14 cellular contexts compared by ENCODE assay signal in genomic region chr1:27518808-27519207, GRCh38. TPM values are rescaled to one million over a fixed set of nuclear protein-coding genes. Genes with fewer than 3 reads are reported as not detected.
DNase-seq lines count a peak whose midpoint lies in the region; ATAC-seq and TF ChIP-seq lines count a peak whose summit lies in the region.
"Had no signal": no experiment of that assay in that cellular context is flagged by ENCODE, and none has a peak within 500 bp of the region (broad histone marks: within the 10 kb centered on the region; RNA-seq: fewer than 3 reads in every experiment).

No MANE protein-coding gene starts in this region.

- peaks cover 46 to 98% (median 69%) of the 10 kb centered on the region in 9 donors for H3K4me1 ChIP-seq in heart right ventricle

- H3K9me3 ChIP-seq in heart right ventricle, result no peaks in the 10 kb centered on the region

- TF ChIP-seq CTCF in heart right ventricle (IDR thresholded peaks at IDR 0.05) (no peak), endothelial cell (IDR thresholded peaks at IDR 0.05; ENCODE audit: unreplicated experiment) (no peak), nephron progenitor cell (IDR thresholded peaks at IDR 0.05) (no peak), type B pancreatic cell (conservative IDR thresholded peaks at IDR 0.05) (no peak)

- H3K4me3 Mint-ChIP-seq in endothelial cell (ENCODE audit: unreplicated experiment) (no peak overlapping the region), nephron progenitor cell (peak overlapping the region; percentile 41), type B pancreatic cell (peak overlapping the region; percentile 51)
- no peak overlapping the region for H3K4me3 Mint-ChIP-seq in activated naive CD4-positive, alpha-beta T cell treated with anti-CD3 and anti-CD28 coated beads, Interleukin-2, amount 10 ng/mL, durations not matched to agents 7 days and 5 days
- H3K4me3 Mint-ChIP-seq: activated CD4-positive, alpha-beta memory T cell treated with anti-CD3 and anti-CD28 coated beads for 36 hours; activated T-helper 1 cell treated with anti-CD3 and anti-CD28 coated beads, Interleukin-12 subunit alpha, Interleukin-12 subunit beta, Interleukin-2, Interleukin-4 antibody, amounts not matched to agents 30 ng/mL and 10 ng/mL and 1 ng/mL, durations not matched to agents 14 hours and 24 hours and 36 hours; natural killer cell had no signal

- H3K9me3 Mint-ChIP-seq in endothelial cell (ENCODE audit: unreplicated experiment) (no peaks in the 10 kb centered on the region), nephron progenitor cell (no peaks in the 10 kb centered on the region), type B pancreatic cell (no peaks in the 10 kb centered on the region)
- H3K9me3 Mint-ChIP-seq in activated naive CD4-positive, alpha-beta T cell treated with anti-CD3 and anti-CD28 coated beads, Interleukin-2, amount 10 ng/mL, durations not matched to agents 7 days and 5 days, result no peaks in the 10 kb centered on the region
- H3K9me3 Mint-ChIP-seq: activated CD4-positive, alpha-beta memory T cell treated with anti-CD3 and anti-CD28 coated beads for 36 hours; activated T-helper 1 cell treated with anti-CD3 and anti-CD28 coated beads, Interleukin-12 subunit alpha, Interleukin-12 subunit beta, Interleukin-2, Interleukin-4 antibody, amounts not matched to agents 30 ng/mL and 10 ng/mL and 1 ng/mL, durations not matched to agents 14 hours and 24 hours and 36 hours; natural killer cell had no signal

- H3K27ac ChIP-seq in heart right ventricle, result peak overlapping the region in 9 of 10 donors; percentile 41 to 87 (median 74)

- H3K36me3 ChIP-seq in heart right ventricle, result no peaks in the 10 kb centered on the region

- H3K27ac Mint-ChIP-seq in endothelial cell (ENCODE audit: unreplicated experiment) (peak overlapping the region; percentile 80), nephron progenitor cell (peak overlapping the region; percentile 91), type B pancreatic cell (peak overlapping the region; percentile 72)
- no peak overlapping the region for H3K27ac Mint-ChIP-seq in activated naive CD4-positive, alpha-beta T cell treated with anti-CD3 and anti-CD28 coated beads, Interleukin-2, amount 10 ng/mL, durations not matched to agents 7 days and 5 days
- H3K27ac Mint-ChIP-seq: activated CD4-positive, alpha-beta memory T cell treated with anti-CD3 and anti-CD28 coated beads for 36 hours; activated T-helper 1 cell treated with anti-CD3 and anti-CD28 coated beads, Interleukin-12 subunit alpha, Interleukin-12 subunit beta, Interleukin-2, Interleukin-4 antibody, amounts not matched to agents 30 ng/mL and 10 ng/mL and 1 ng/mL, durations not matched to agents 14 hours and 24 hours and 36 hours; natural killer cell had no signal

- ATAC-seq in heart right ventricle (no peak), Right ventricle myocardium superior (ENCODE audit: poor library complexity) (no peak), HG03460 (IDR thresholded peaks at IDR 0.05; ENCODE audit: unreplicated experiment) (no peak)
- ATAC-seq: natural killer cell had no signal

- H3K27me3 Mint-ChIP-seq in endothelial cell (ENCODE audit: unreplicated experiment), result peaks cover 11% of the 10 kb centered on the region
- H3K27me3 Mint-ChIP-seq in nephron progenitor cell (ENCODE audit: low read depth, poor library complexity), result no peaks in the 10 kb centered on the region
- H3K27me3 Mint-ChIP-seq in type B pancreatic cell, result no peaks in the 10 kb centered on the region
- peaks cover 4% of the 10 kb centered on the region for H3K27me3 Mint-ChIP-seq in activated naive CD4-positive, alpha-beta T cell treated with anti-CD3 and anti-CD28 coated beads, Interleukin-2, amount 10 ng/mL, durations not matched to agents 7 days and 5 days
- H3K27me3 Mint-ChIP-seq: activated CD4-positive, alpha-beta memory T cell treated with anti-CD3 and anti-CD28 coated beads for 36 hours had no signal

- CTCF ChIA-PET in activated naive CD4-positive, alpha-beta T cell treated with anti-CD3 and anti-CD28 coated beads, Interleukin-2, amount 10 ng/mL, durations not matched to agents 7 days and 5 days (lab: Charles Lee), result interaction anchor here (3.1 kb wide), 1 partner anchor 38 kb away, joined by 11 read pairs; no protein-coding TSS in a partner anchor

- intact Hi-C loops in heart right ventricle (cut with DNase I), result loop anchor here in 1 of 10 donors (1.0 kb wide), 1 partner anchor 49 kb away; no protein-coding TSS in a partner anchor
- intact Hi-C loops in Right ventricle myocardium superior (cut with DNase I), result no loop called here

- peaks cover 3% of the 10 kb centered on the region for H3K36me3 Mint-ChIP-seq in endothelial cell (ENCODE audit: low read depth, unreplicated experiment)
- no peaks in the 10 kb centered on the region for H3K36me3 Mint-ChIP-seq in nephron progenitor cell (ENCODE audit: low read depth)
- H3K36me3 Mint-ChIP-seq in type B pancreatic cell, result no peaks in the 10 kb centered on the region
- H3K36me3 Mint-ChIP-seq in activated naive CD4-positive, alpha-beta T cell treated with anti-CD3 and anti-CD28 coated beads, Interleukin-2, amount 10 ng/mL, durations not matched to agents 7 days and 5 days, result no peaks in the 10 kb centered on the region
- H3K36me3 Mint-ChIP-seq: activated CD4-positive, alpha-beta memory T cell treated with anti-CD3 and anti-CD28 coated beads for 36 hours; natural killer cell had no signal

- H3K27me3 ChIP-seq in heart right ventricle, result no peaks in the 10 kb centered on the region

- H3K4me1 Mint-ChIP-seq in endothelial cell (ENCODE audit: unreplicated experiment), result peaks cover 37% of the 10 kb centered on the region
- H3K4me1 Mint-ChIP-seq in nephron progenitor cell, result peaks cover 92% of the 10 kb centered on the region
- H3K4me1 Mint-ChIP-seq in type B pancreatic cell (ENCODE audit: unreplicated experiment), result peaks cover 65% of the 10 kb centered on the region
- peaks cover 56% of the 10 kb centered on the region for H3K4me1 Mint-ChIP-seq in activated naive CD4-positive, alpha-beta T cell treated with anti-CD3 and anti-CD28 coated beads, Interleukin-2, amount 10 ng/mL, durations not matched to agents 7 days and 5 days

- WGBS in heart right ventricle, 2 donors, result 91 to 92% methylated on average over 7 of the region's 7 CpGs

- DNase-seq in heart right ventricle (no peak), Right ventricle myocardium superior (no peak), endothelial cell (ENCODE audit: low spot score) (no peak), nephron progenitor cell (no peak), type B pancreatic cell (ENCODE audit: extremely low spot score, unreplicated experiment) (no peak), epidermal melanocyte (ENCODE audit: insufficient read length, low spot score) (no peak)
- no peak for DNase-seq in activated naive CD4-positive, alpha-beta T cell treated with anti-CD3 and anti-CD28 coated beads, Interleukin-2, amount 10 ng/mL, durations not matched to agents 7 days and 5 days
- DNase-seq: activated CD4-positive, alpha-beta memory T cell treated with anti-CD3 and anti-CD28 coated beads for 36 hours; GF-D8; natural killer cell; stimulated activated CD4-positive, alpha-beta T cell treated with anti-CD3 and anti-CD28 coated beads, Interleukin-2, amount 100 ng/mL, for 24 hours; trophoblast cell had no signal

- no peak overlapping the region for H3K4me3 ChIP-seq in heart right ventricle

RNA-seq across cellular contexts. Expression of gene WASF2, which starts 28.8 kb away (rescaled TPM):
- total RNA-seq in heart right ventricle, result 10 to 100 TPM; 41.2 to 75.4 (median 52.0) TPM
- polyA plus RNA-seq in heart right ventricle, result 10 to 100 TPM; 19.6 to 24.8 TPM
- total RNA-seq in Right ventricle myocardium superior, result 49.3 TPM
- 272 TPM for total RNA-seq in endothelial cell (ENCODE audit: unreplicated experiment)
- 113 and 123 TPM in 2 replicates for total RNA-seq in type B pancreatic cell (ENCODE audit: low replicate concordance)

Comparison
In these comparisons a context has a peak if more than half of its experiments do, and no peak if none do; other contexts are left out.
1. H3K4me3 Mint-ChIP-seq: peak in nephron progenitor cell (single experiment) and type B pancreatic cell (single experiment); none in endothelial cell (single experiment) and activated naive CD4-positive, alpha-beta T cell treated with anti-CD3 and anti-CD28 coated beads, Interleukin-2, amount 10 ng/mL, durations not matched to agents 7 days and 5 days (single experiment).